Comparison of ENCODE assay signal across 8 cellular contexts in the genomic region with DNA sequence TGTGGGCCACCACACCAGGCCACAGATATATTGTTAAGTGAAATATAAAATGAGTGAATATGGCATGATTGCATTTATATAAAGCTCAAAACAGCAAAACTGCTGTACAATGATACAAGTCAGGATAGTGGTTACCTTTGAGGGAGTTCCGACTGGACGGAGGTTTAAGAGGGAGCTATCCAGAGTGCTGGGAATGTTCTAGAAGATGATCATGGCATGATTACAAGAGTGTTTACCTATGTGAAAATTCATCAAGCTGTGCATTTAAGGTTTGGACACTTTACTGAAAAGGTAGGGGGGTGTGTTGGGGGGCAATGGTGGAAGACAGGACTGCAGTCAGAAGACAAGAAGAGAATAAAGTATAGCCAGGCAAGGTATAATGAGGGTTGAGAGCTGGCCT.
"Had no signal": no experiment of that assay in that cellular context is flagged by ENCODE, and none has a peak within 500 bp of the region (broad histone marks: within the 10 kb centered on the region; RNA-seq: fewer than 3 reads in every experiment).

No MANE protein-coding gene starts in this region.

- DNase-seq: H9, HCEC 1CT, KG1 had no signal

- H3K4me2 ChIP-seq: GM23338 had no signal

- H2AFZ ChIP-seq: GM23338 had no signal

- ATAC-seq: GM23338, HepG2, K562 had no signal

- H3K36me3 Mint-ChIP-seq: IgD-negative memory B cell had no signal

- H3K4me3 ChIP-seq: GM23338, K562 had no signal

- H3K4me1 Mint-ChIP-seq: IgD-negative memory B cell had no signal

- H3K4me3 Mint-ChIP-seq: GM23338, H9, IgD-negative memory B cell had no signal

- H3K27ac ChIP-seq: HL-60 had no signal
